21 cellular contexts compared by ENCODE assay signal in the genomic region with DNA sequence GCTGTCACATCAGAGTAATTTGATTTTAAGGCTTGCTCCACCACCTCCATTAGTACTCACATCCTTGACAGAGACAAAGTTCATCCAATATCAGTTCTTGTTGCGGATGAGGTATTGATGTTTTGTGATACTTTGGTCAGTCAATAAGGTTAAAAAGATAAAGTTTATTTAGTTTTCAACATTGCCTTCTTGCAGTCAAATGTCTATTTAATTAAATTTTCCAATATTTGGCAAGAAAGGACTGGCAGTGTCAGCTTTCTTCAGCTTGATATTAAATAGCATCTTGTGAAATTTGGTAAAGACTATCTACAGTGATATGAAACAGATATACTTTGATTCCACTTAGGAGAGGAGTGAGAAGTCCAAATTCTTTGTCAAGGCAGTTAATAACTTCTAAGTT.
DNase-seq lines count a peak whose midpoint lies in the region; ATAC-seq, FAIRE-seq and TF ChIP-seq lines count a peak whose summit lies in the region.
"Had no signal": no experiment of that assay in that cellular context is flagged by ENCODE, and none has a peak within 500 bp of the region (broad histone marks: within the 10 kb centered on the region; RNA-seq: fewer than 3 reads in every experiment).

No MANE protein-coding gene starts in this region.

- intact Hi-C loops in HepG2 (cut with micrococcal nuclease; ENCODE audit: unreplicated experiment): no loop called here
- intact Hi-C loops in right lobe of liver (cut with DNase I): no loop called here

- H3K4me1 ChIP-seq in liver (ENCODE audit: control insufficient read depth in 4 of 4, insufficient read depth in 4 of 4, low read length in 3 of 4) (peaks cover 1 to 13% (median 6%) of the 10 kb centered on the region in 4 donors), HepG2 (ENCODE audit: insufficient read depth, low read length) (no peaks in the 10 kb centered on the region), right lobe of liver (peaks cover 0 to 24% (median 0%) of the 10 kb centered on the region in 4 donors), suprapubic skin (no peaks in the 10 kb centered on the region)
- H3K4me1 ChIP-seq: A549, Caco-2 had no signal

- no peak overlapping the region for H3K9ac ChIP-seq in liver (ENCODE audit: low read depth in 1 of 2, low read length in 2 of 2)
- no peak overlapping the region for H3K9ac ChIP-seq in HepG2 (ENCODE audit: insufficient read depth, low read depth, low read length)
- H3K9ac ChIP-seq: BLaER1 treated with 17β-estradiol and CSF1 and Interleukin-3, amounts not matched to agents 10 nM and 100 nM had no signal

- BruUV-seq in HepG2 (replicated peaks; lab: Mats Ljungman, UMichigan): no TSS peak

- no peaks in the 10 kb centered on the region for H4K20me1 ChIP-seq in HepG2 (ENCODE audit: insufficient read depth, low read length)
- H4K20me1 ChIP-seq: BLaER1 treated with 17β-estradiol and CSF1 and Interleukin-3, amounts not matched to agents 10 nM and 100 nM had no signal

- no peak overlapping the region for H2AFZ ChIP-seq in HepG2 (ENCODE audit: low read length)

- TF ChIP-seq POLR2A in HepG2 (IDR thresholded peaks at IDR 0.05; ENCODE audit: insufficient read depth in 1 of 2, low read depth in 2 of 2, low read length in 2 of 2) (no peak), right lobe of liver (IDR thresholded peaks at IDR 0.05) (no peak), suprapubic skin (IDR thresholded peaks at IDR 0.05) (no peak)

- H3K27me3 ChIP-seq in liver (ENCODE audit: control insufficient read depth in 4 of 4, insufficient read depth in 4 of 4, low read length in 3 of 4) (no peaks in the 10 kb centered on the region), HepG2 (ENCODE audit: control insufficient read depth in 1 of 2, insufficient read depth in 2 of 2, low read length in 2 of 2) (no peaks in the 10 kb centered on the region), right lobe of liver (no peaks in the 10 kb centered on the region), suprapubic skin (no peaks in the 10 kb centered on the region)

- H3K4me3 ChIP-seq in liver (ENCODE audit: low read depth in 1 of 3, low read length in 3 of 3) (no peak overlapping the region), HepG2 (replicated peaks in 1 of 3; ENCODE audit: insufficient read depth in 1 of 3, low read depth in 2 of 3, low read length in 3 of 3) (no peak overlapping the region), right lobe of liver (no peak overlapping the region), suprapubic skin (no peak overlapping the region)
- H3K4me3 ChIP-seq: A549; BLaER1 treated with 17β-estradiol and CSF1 and Interleukin-3, amounts not matched to agents 10 nM and 100 nM had no signal

- CTCF ChIA-PET in HepG2 (lab: Yijun Ruan, JAX; ENCODE audit: low intra/inter-chr PET ratio, low total read pairs): no interaction called here

- DNase-seq in NCI-H82 (lab: John Stamatoyannopoulos, UW) (peak; percentile 29), NCI-H82 treated with DMSO at 0.1 percent for 48 hours (lab: John Stamatoyannopoulos, UW; ENCODE audit: unreplicated experiment) (no peak), HepG2 (ENCODE audit: low spot score) (no peak), right lobe of liver (no peak), suprapubic skin (ENCODE audit: low spot score in 2 of 2) (no peak)
- DNase-seq: AML-193; Caco-2; Calu3; CD4-positive, alpha-beta T cell; CD8-positive, alpha-beta T cell; DMS79 treated with DMSO at 0.1 percent for 48 hours; GF-D8 had no signal

- in situ Hi-C loops in HepG2 (cut with HindIII; ENCODE audit: extremely low pct_ligation_motif_present, low pct_unique_long_range_greater_than_20kb): no loop called here

- H3K4me2 ChIP-seq in HepG2 (ENCODE audit: low read depth, low read length): no peak overlapping the region
- H3K4me2 ChIP-seq: A549; BLaER1 treated with 17β-estradiol and CSF1 and Interleukin-3, amounts not matched to agents 10 nM and 100 nM had no signal

- peak in 1 of 2 donors; percentile 22 for TF ChIP-seq RAD21 in liver (IDR thresholded peaks at IDR 0.05)
- TF ChIP-seq RAD21 in HepG2 (CRISPR knock-in tag; IDR thresholded peaks at IDR 0.05): no peak

- FAIRE-seq in HepG2 (lab: Jason Lieb, UNC): no peak
- FAIRE-seq: A549, D721Med, G401.6, GM12891, GM19239 had no signal

- POLR2A ChIA-PET in HepG2 (lab: Yijun Ruan, JAX): no interaction called here

- WGBS in liver: 38% methylated on average over 1 of the region's 1 CpG
- WGBS in HepG2 (ENCODE audit: low lambda C conversion rate): 15% methylated on average over 1 of the region's 1 CpG
- 19% methylated on average over 1 of the region's 1 CpG for WGBS in right lobe of liver (ENCODE audit: insufficient coverage, low coverage, low lambda C conversion rate, missing lambda C conversion rate)
- 93% methylated on average over 1 of the region's 1 CpG for WGBS in suprapubic skin

- H3K9me3 ChIP-seq in liver (ENCODE audit: control insufficient read depth in 4 of 4, low read length in 3 of 4) (no peaks in the 10 kb centered on the region), HepG2 (ENCODE audit: low read length) (no peaks in the 10 kb centered on the region), right lobe of liver (no peaks in the 10 kb centered on the region), suprapubic skin (no peaks in the 10 kb centered on the region)
- H3K9me3 ChIP-seq: A549; BLaER1 treated with 17β-estradiol and CSF1 and Interleukin-3, amounts not matched to agents 10 nM and 100 nM; Caco-2 had no signal

- H3K79me2 ChIP-seq in HepG2 (ENCODE audit: insufficient read depth, low read length): no peaks in the 10 kb centered on the region

- H3K36me3 ChIP-seq in liver (ENCODE audit: control insufficient read depth in 4 of 4, insufficient read depth in 3 of 4, low read depth in 1 of 4, low read length in 3 of 4) (no peaks in the 10 kb centered on the region), HepG2 (replicated peaks in 1 of 2; ENCODE audit: control insufficient read depth in 1 of 2, insufficient read depth in 2 of 2, low read length in 2 of 2) (no peaks in the 10 kb centered on the region), right lobe of liver (no peaks in the 10 kb centered on the region), suprapubic skin (no peaks in the 10 kb centered on the region)
- H3K36me3 ChIP-seq: BLaER1 treated with 17β-estradiol and CSF1 and Interleukin-3, amounts not matched to agents 10 nM and 100 nM had no signal

- ATAC-seq in HepG2 (no peak), right lobe of liver (peak; percentile 64 to 90 (median 88))
- ATAC-seq: A549; CD8-positive, alpha-beta T cell had no signal

- TF ChIP-seq CTCF in liver (IDR thresholded peaks at IDR 0.05; ENCODE audit: low read depth, low read length, missing input control) (no peak), HepG2 (CRISPR knock-in tag; IDR thresholded peaks at IDR 0.05) (no peak), right lobe of liver (IDR thresholded peaks at IDR 0.05) (no peak), suprapubic skin (IDR thresholded peaks at IDR 0.05) (no peak)

- H3K27ac ChIP-seq in liver (ENCODE audit: low read depth in 1 of 2, low read length in 2 of 2) (no peak overlapping the region), HepG2 (ENCODE audit: extremely low read length, insufficient read depth, low read length) (no peak overlapping the region), right lobe of liver (no peak overlapping the region), suprapubic skin (no peak overlapping the region)
- H3K27ac ChIP-seq: 22Rv1; A549; BLaER1 treated with 17β-estradiol and CSF1 and Interleukin-3, amounts not matched to agents 10 nM and 100 nM; C4-2B had no signal

- TF ChIP-seq EP300 in HepG2 (IDR thresholded peaks at IDR 0.05; ENCODE audit: low read depth in 2 of 2, low read length in 2 of 2): no peak
- no peak for TF ChIP-seq EP300 in HepG2 (CRISPR knock-in tag; IDR thresholded peaks at IDR 0.05; ENCODE audit: borderline replicate concordance)
- no peak for TF ChIP-seq EP300 in suprapubic skin (IDR thresholded peaks at IDR 0.05)

TF ChIP-seq in liver, 16 proteins besides CTCF, POLR2A, EP300 and RAD21 (continues in another document):
- no peak for TF ChIP-seq TAF1 (conservative IDR thresholded peaks at IDR 0.05)

TF ChIP-seq in HepG2, 621 proteins besides CTCF, POLR2A, EP300 and RAD21:
- no peak for TF ChIP-seq HNRNPL (IDR thresholded peaks at IDR 0.05; ENCODE audit: low read depth, low read length)
- TF ChIP-seq ZNF75D (CRISPR knock-in tag; IDR thresholded peaks at IDR 0.05; ENCODE audit: borderline replicate concordance): no peak
- TF ChIP-seq ZNF558 (CRISPR knock-in tag; IDR thresholded peaks at IDR 0.05; ENCODE audit: borderline replicate concordance): no peak
- no peak for TF ChIP-seq SUZ12 (IDR thresholded peaks at IDR 0.05; ENCODE audit: low read depth, low read length)
- no peak for TF ChIP-seq ZBTB44 (CRISPR knock-in tag; IDR thresholded peaks at IDR 0.05)
